Comparison of ENCODE assay signal across 8 cellular contexts in the genomic region with DNA sequence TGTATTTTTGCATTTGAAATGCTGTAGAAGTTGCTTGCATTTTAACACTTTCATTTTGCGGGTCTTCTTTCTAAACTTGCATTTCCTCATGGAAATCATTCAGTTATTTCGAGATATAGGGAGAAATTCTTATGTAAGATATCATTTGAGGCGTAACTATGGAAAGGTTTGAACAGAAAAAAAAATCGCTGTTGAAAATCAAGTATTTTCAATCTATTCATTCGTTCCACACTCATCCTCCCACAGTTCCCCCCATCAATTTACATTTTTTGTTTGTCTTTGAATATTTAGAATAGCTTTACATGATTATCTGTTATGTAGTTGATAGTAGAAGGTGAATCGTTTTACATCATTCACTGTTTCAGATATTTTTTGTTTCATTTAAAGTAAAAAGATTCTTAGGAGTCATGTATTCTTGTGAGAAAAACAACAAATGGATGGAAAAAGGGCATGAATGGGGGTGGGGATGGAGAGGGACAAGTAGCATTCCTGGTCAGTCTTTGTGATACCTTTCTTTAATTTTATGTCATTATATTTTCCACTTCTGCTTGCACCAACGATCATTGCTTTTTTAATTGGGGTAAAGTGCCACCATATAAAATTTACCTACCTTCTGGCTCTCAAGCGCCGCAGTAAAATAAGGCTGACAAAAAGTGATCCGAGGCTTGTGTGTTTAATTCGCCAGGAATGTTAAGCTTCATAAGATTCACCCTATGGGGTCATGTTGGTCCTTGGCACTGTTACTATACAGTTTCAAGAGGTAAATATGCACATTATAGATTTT. TPM values are rescaled to one million over a fixed set of nuclear protein-coding genes. Genes with fewer than 3 reads are reported as not detected.
DNase-seq lines count a peak whose midpoint lies in the region; ATAC-seq and TF ChIP-seq lines count a peak whose summit lies in the region.

No MANE protein-coding gene starts in this region.

- peaks cover 52% of the 10 kb centered on the region for H3K4me1 ChIP-seq in GM23338 (ENCODE audit: insufficient read depth)
- H3K4me1 ChIP-seq in NT2/D1 (ENCODE audit: insufficient read depth, insufficient read length), result no peaks in the 10 kb centered on the region
- no peaks in the 10 kb centered on the region for H3K4me1 ChIP-seq in prostate gland (replicated peaks)

- no peaks in the 10 kb centered on the region for H3K27me3 ChIP-seq in GM23338 (ENCODE audit: insufficient read depth)
- no peaks in the 10 kb centered on the region for H3K27me3 ChIP-seq in NT2/D1 (ENCODE audit: insufficient read depth, insufficient read length)
- H3K27me3 ChIP-seq in prostate gland (replicated peaks; ENCODE audit: insufficient read depth), result no peaks in the 10 kb centered on the region

- peaks cover 3% of the 10 kb centered on the region; the same call in 1 of the 2 replicates for H3K79me2 ChIP-seq in GM23338 (replicated peaks; ENCODE audit: insufficient read depth)

- no peak for TF ChIP-seq POLR2A in erythroblast (IDR thresholded peaks at IDR 0.05; ENCODE audit: low read length)
- no peak for TF ChIP-seq POLR2A in prostate gland (IDR thresholded peaks at IDR 0.05)

- peaks cover 19% of the 10 kb centered on the region for H3K27me3 Mint-ChIP-seq in GM23338 (ENCODE audit: insufficient read depth, low read depth, poor library complexity)

- peak overlapping the region; percentile 86 for H3K9ac ChIP-seq in NT2/D1 (ENCODE audit: insufficient read length, low read depth)

- H3K4me3 ChIP-seq in GM23338, result peak overlapping the region; percentile 60
- peak overlapping the region; percentile 46 for H3K4me3 ChIP-seq in NT2/D1 (ENCODE audit: insufficient read length, low read depth)
- peak overlapping the region in 1 of 2 donors; percentile 72 for H3K4me3 ChIP-seq in prostate gland
- peak overlapping the region in 1 of 2 donors; percentile 62 for H3K4me3 ChIP-seq in foreskin fibroblast (ENCODE audit: low read depth in 1 of 2, low read length in 2 of 2)

- intact Hi-C loops in prostate gland (cut with DNase I) (loop anchor here (5.0 to 10.0 kb wide), 2 partner anchors 724 to 796 kb away; a partner anchor contains a TSS), sciatic nerve (cut with DNase I) (no loop called here)

- no peaks in the 10 kb centered on the region; the same call in 2 of the 3 replicates for H3K9me3 Mint-ChIP-seq in GM23338

- H3K9me2 ChIP-seq in GM23338 (ENCODE audit: insufficient read depth), result no peaks in the 10 kb centered on the region

- peak overlapping the region; percentile 89 for H3K4me2 ChIP-seq in GM23338

- peak overlapping the region; percentile 86 for H3K27ac ChIP-seq in GM23338 (ENCODE audit: low read depth)
- peak overlapping the region; percentile 97 to 99 for H3K27ac ChIP-seq in prostate gland

- H3K36me3 ChIP-seq in GM23338 (ENCODE audit: insufficient read depth), result no peaks in the 10 kb centered on the region
- no peaks in the 10 kb centered on the region for H3K36me3 ChIP-seq in NT2/D1 (ENCODE audit: insufficient read depth, insufficient read length, low read length)
- no peaks in the 10 kb centered on the region for H3K36me3 ChIP-seq in prostate gland

- no peak overlapping the region for H2AFZ ChIP-seq in GM23338

- H3K4me3 Mint-ChIP-seq in GM23338, result peak overlapping the region; percentile 83

- H3K36me3 Mint-ChIP-seq in GM23338 (ENCODE audit: low read depth), result no peaks in the 10 kb centered on the region; the same call in 2 of the 3 replicates

- WGBS in prostate gland, result 72% methylated on average over 11 of the region's 11 CpGs

- no peak for TF ChIP-seq CTCF in GM23338 (conservative IDR thresholded peaks at IDR 0.05; ENCODE audit: low read depth in 2 of 2)
- no peak for TF ChIP-seq CTCF in prostate gland (IDR thresholded peaks at IDR 0.05)
- TF ChIP-seq CTCF in foreskin fibroblast (IDR thresholded peaks at IDR 0.05; ENCODE audit: low read depth, low read length), result no peak

- ATAC-seq in GM23338 (no peak), HG03354 (IDR thresholded peaks at IDR 0.05; ENCODE audit: poor library complexity, severe bottlenecking, unreplicated experiment) (no peak), sciatic nerve (no peak)

- no peaks in the 10 kb centered on the region for H3K9me3 ChIP-seq in NT2/D1 (ENCODE audit: insufficient read depth, low read length)
- no peaks in the 10 kb centered on the region for H3K9me3 ChIP-seq in prostate gland

- no peaks in the 10 kb centered on the region for H4K20me1 ChIP-seq in GM23338 (replicated peaks; ENCODE audit: insufficient read depth)

- peaks cover 42% of the 10 kb centered on the region for H3K4me1 Mint-ChIP-seq in GM23338

- peak overlapping the region; percentile 96 for H3K27ac Mint-ChIP-seq in GM23338

- peaks cover 8% of the 10 kb centered on the region; the same call in 1 of the 2 replicates for H3F3A ChIP-seq in GM23338 (replicated peaks; ENCODE audit: low read depth)

- no peak for DNase-seq in GM23338 (ENCODE audit: low spot score)
- no peak for DNase-seq in NT2/D1 (ENCODE audit: low read depth, low spot score)
- DNase-seq in erythroblast (lab: John Stamatoyannopoulos, UW), result peak; percentile 33 to 54
- no peak for DNase-seq in prostate gland (ENCODE audit: low spot score)
- DNase-seq in sciatic nerve (ENCODE audit: low spot score), result no peak
- DNase-seq in foreskin fibroblast, result no peak
- no peak for DNase-seq in cerebellum (ENCODE audit: low spot score)

TF ChIP-seq in GM23338, 12 proteins besides CTCF, POLR2A, EP300 and RAD21 (continues in another document):
- TF ChIP-seq, protein P1, sequence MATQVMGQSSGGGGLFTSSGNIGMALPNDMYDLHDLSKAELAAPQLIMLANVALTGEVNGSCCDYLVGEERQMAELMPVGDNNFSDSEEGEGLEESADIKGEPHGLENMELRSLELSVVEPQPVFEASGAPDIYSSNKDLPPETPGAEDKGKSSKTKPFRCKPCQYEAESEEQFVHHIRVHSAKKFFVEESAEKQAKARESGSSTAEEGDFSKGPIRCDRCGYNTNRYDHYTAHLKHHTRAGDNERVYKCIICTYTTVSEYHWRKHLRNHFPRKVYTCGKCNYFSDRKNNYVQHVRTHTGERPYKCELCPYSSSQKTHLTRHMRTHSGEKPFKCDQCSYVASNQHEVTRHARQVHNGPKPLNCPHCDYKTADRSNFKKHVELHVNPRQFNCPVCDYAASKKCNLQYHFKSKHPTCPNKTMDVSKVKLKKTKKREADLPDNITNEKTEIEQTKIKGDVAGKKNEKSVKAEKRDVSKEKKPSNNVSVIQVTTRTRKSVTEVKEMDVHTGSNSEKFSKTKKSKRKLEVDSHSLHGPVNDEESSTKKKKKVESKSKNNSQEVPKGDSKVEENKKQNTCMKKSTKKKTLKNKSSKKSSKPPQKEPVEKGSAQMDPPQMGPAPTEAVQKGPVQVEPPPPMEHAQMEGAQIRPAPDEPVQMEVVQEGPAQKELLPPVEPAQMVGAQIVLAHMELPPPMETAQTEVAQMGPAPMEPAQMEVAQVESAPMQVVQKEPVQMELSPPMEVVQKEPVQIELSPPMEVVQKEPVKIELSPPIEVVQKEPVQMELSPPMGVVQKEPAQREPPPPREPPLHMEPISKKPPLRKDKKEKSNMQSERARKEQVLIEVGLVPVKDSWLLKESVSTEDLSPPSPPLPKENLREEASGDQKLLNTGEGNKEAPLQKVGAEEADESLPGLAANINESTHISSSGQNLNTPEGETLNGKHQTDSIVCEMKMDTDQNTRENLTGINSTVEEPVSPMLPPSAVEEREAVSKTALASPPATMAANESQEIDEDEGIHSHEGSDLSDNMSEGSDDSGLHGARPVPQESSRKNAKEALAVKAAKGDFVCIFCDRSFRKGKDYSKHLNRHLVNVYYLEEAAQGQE (IDR thresholded peaks at IDR 0.05; ENCODE audit: unreplicated experiment), result no peak
- TF ChIP-seq ZNF331 (CRISPR knock-in tag; IDR thresholded peaks at IDR 0.05; ENCODE audit: low read depth) (no peak), ZNF114 (CRISPR knock-in tag; IDR thresholded peaks at IDR 0.05) (no peak), POLR2AphosphoS5 (IDR thresholded peaks at IDR 0.05; ENCODE audit: low read depth) (no peak)
- TF ChIP-seq, protein P2, sequence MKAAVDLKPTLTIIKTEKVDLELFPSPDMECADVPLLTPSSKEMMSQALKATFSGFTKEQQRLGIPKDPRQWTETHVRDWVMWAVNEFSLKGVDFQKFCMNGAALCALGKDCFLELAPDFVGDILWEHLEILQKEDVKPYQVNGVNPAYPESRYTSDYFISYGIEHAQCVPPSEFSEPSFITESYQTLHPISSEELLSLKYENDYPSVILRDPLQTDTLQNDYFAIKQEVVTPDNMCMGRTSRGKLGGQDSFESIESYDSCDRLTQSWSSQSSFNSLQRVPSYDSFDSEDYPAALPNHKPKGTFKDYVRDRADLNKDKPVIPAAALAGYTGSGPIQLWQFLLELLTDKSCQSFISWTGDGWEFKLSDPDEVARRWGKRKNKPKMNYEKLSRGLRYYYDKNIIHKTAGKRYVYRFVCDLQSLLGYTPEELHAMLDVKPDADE (IDR thresholded peaks at IDR 0.05), result no peak

RNA-seq across cellular contexts. Expression of a gene that starts 3.2 kb away (rescaled TPM):
- 2.3 and 3.5 TPM in 2 replicates for total RNA-seq in GM23338 (2014; rRNA removed; shearing (Covaris generic))
- 0.94 and 1.5 TPM in 2 replicates for polyA plus RNA-seq in GM23338 (2016; fragmentation: Nextera tagmentation; extraction: Ambion mirVana)
- 1 to 10 TPM; 1.5 to 4.3 TPM for total RNA-seq in prostate gland
- total RNA-seq in sciatic nerve, result 3.1 TPM
- total RNA-seq in cerebellum, result 8.8 TPM

RNA-seq across cellular contexts. Expression of a gene that starts 5.4 kb away (rescaled TPM):
- 54.1 and 55.4 TPM in 2 replicates for total RNA-seq in GM23338 (2014; rRNA removed; shearing (Covaris generic))
- polyA plus RNA-seq in GM23338 (2016; fragmentation: Nextera tagmentation; extraction: Ambion mirVana), result 26.1 and 28.8 TPM in 2 replicates
- total RNA-seq in prostate gland, result 10 to 100 TPM; 31.2 to 68.3 TPM
- 68.1 TPM for total RNA-seq in sciatic nerve
- total RNA-seq in cerebellum, result 74.9 TPM

Comparison
In these comparisons a context has a peak if more than half of its experiments do, and no peak if none do; other contexts are left out.
1. DNase-seq: peak in erythroblast (2 of 2); none in GM23338 (single experiment), NT2/D1 (single experiment), prostate gland (single experiment), sciatic nerve (single experiment), foreskin fibroblast (0 of 2) and cerebellum (single experiment).